Comparison of ENCODE assay signal across 8 cellular contexts in the genomic region with DNA sequence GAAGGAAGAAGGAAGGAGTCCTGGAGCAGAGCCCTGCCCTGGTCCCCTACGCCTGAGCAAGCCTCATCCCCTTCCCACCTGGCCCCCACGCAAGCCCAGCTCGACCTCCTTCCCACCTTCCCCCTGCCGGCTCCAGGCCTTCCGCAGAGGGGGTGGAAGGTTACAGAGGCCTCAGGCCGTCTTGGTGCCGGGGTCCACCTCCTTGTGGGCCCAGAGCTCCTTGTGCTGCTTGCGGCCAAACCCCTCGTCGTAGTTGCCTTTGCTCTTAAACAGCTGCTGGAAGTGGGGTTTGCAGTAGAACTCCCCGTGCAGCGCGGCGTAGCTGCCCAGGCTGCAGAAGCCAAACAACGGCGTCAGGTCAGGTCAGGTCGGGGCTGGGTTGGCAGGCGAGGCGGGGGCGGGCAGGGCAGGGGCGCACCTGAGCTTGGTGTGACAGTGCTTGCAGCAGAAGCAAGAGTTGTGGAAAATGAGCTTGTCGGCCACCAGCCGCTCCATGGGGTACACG. TPM values are rescaled to one million over a fixed set of nuclear protein-coding genes. Genes with fewer than 3 reads are reported as not detected.
DNase-seq lines count a peak whose midpoint lies in the region; ATAC-seq, FAIRE-seq and TF ChIP-seq lines count a peak whose summit lies in the region.

No MANE protein-coding gene starts in this region.

- H3K9me3 ChIP-seq in KOPT-K1 (ENCODE audit: insufficient read depth, low read length, poor library complexity, severe bottlenecking), result no peaks in the 10 kb centered on the region
- H3K9me3 ChIP-seq in body of pancreas, result no peaks in the 10 kb centered on the region
- H3K9me3 ChIP-seq in mucosa of rectum (ENCODE audit: control insufficient read depth in 2 of 2, low read length in 2 of 2), result no peaks in the 10 kb centered on the region

- TF ChIP-seq CTCF in AG10803 (conservative IDR thresholded peaks at IDR 0.05; ENCODE audit: low read length), result no peak
- TF ChIP-seq CTCF in body of pancreas (IDR thresholded peaks at IDR 0.05), result no peak

- WGBS in body of pancreas, 2 donors, result 46 to 63% methylated on average over 14 to 23 of the region's 24 CpGs

- ATAC-seq in body of pancreas (peak; percentile 2), GM21526 (IDR thresholded peaks at IDR 0.05; ENCODE audit: low FRiP score, unreplicated experiment) (no peak), HG03521 (IDR thresholded peaks at IDR 0.05; ENCODE audit: unreplicated experiment) (no peak)

- H3K4me1 ChIP-seq in body of pancreas, result peaks cover 33% of the 10 kb centered on the region
- peaks cover 14 to 19% of the 10 kb centered on the region in 2 donors for H3K4me1 ChIP-seq in mucosa of rectum (ENCODE audit: control insufficient read depth in 2 of 2, insufficient read depth in 2 of 2, low read length in 2 of 2)

- H3K27ac ChIP-seq in KOPT-K1 (ENCODE audit: low read depth, low read length, poor library complexity, severe bottlenecking) (peak overlapping the region; percentile 91), body of pancreas (peak overlapping the region in 3 of 4 donors; percentile 43 to 70 (median 53)), mucosa of rectum (ENCODE audit: low read depth in 2 of 2, low read length in 2 of 2) (peak overlapping the region; percentile 44 to 80)

- no peak for FAIRE-seq in urothelium cell line (lab: Jason Lieb, UNC)

- H3K27me3 ChIP-seq in body of pancreas, result no peaks in the 10 kb centered on the region
- H3K27me3 ChIP-seq in mucosa of rectum (ENCODE audit: control insufficient read depth in 2 of 2, insufficient read depth in 2 of 2, low read length in 2 of 2), result no peaks in the 10 kb centered on the region

- intact Hi-C loops in body of pancreas (cut with DNase I), result no loop called here

- peaks cover 48% of the 10 kb centered on the region for H3K36me3 ChIP-seq in KOPT-K1 (ENCODE audit: insufficient read depth, low read length)
- peaks cover 0 to 3% of the 10 kb centered on the region in 2 donors for H3K36me3 ChIP-seq in body of pancreas (replicated peaks in 1 of 2; ENCODE audit: insufficient read depth in 1 of 2, low read depth in 2 of 2)
- H3K36me3 ChIP-seq in mucosa of rectum (ENCODE audit: control insufficient read depth in 2 of 2, insufficient read depth in 2 of 2, low read length in 2 of 2), result peaks cover 8 to 14% of the 10 kb centered on the region in 2 donors

- TF ChIP-seq POLR2A in body of pancreas (IDR thresholded peaks at IDR 0.05), result no peak

- H3K4me3 ChIP-seq in AG10803 (ENCODE audit: low read length), result peak overlapping the region; percentile 52; the same call in 1 of the 2 replicates
- H3K4me3 ChIP-seq in body of pancreas, result no peak overlapping the region
- H3K4me3 ChIP-seq in mucosa of rectum (ENCODE audit: low read length in 2 of 2), result peak overlapping the region; percentile 60 to 67

- peak overlapping the region; percentile 24 to 54 for H3K9ac ChIP-seq in mucosa of rectum (ENCODE audit: low read depth in 1 of 2, low read length in 2 of 2)

- DNase-seq in AG10803 (ENCODE audit: low read depth) (no peak), body of pancreas (peak in 1 of 4 donors; percentile 47), urothelium cell line (ENCODE audit: low spot score) (no peak), OCI-M1 (lab: John Stamatoyannopoulos, UW) (no peak)

RNA-seq across cellular contexts. Expression of gene LIMD2, which starts 1.5 kb away (rescaled TPM):
- 1 to 10 TPM; 4.9 to 9.6 TPM for total RNA-seq in body of pancreas

RNA-seq across cellular contexts. Expression of gene STRADA, which starts 43.2 kb away (rescaled TPM):
- 10 to 100 TPM; 25.4 to 26.7 TPM for total RNA-seq in body of pancreas

Comparison
In these comparisons a context has a peak if more than half of its experiments do, and no peak if none do; other contexts are left out.
1. H3K4me3 ChIP-seq: peak in AG10803 (single experiment) and mucosa of rectum (2 of 2); none in body of pancreas (0 of 2).
2. Peak in every context shown above with its lines, with median percentiles within 50 percentile points of each other: H3K27ac ChIP-seq.